12 cellular contexts compared by ENCODE assay signal in the genomic region with DNA sequence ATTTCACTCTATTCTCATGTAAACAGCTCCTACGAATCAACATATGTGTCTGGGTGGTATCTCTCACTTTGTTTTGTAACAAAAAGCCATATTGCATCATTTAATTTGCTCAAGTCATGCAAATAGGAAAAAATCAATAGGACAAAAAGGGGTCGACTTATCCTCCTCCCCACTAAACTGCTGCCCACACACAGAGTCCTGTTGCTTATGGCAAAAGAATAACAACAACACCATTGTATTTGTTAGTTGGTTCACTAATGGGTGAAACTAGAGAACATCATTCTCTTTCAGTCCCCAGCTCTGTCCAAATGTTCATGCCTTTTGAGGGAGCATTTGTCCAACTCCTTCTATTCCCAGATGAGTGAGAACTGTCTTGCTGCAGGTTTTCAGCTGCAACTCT. TPM values are rescaled to one million over a fixed set of nuclear protein-coding genes. Genes with fewer than 3 reads are reported as not detected.
DNase-seq lines count a peak whose midpoint lies in the region; ATAC-seq, FAIRE-seq and TF ChIP-seq lines count a peak whose summit lies in the region.
"Had no signal": no experiment of that assay in that cellular context is flagged by ENCODE, and none has a peak within 500 bp of the region (broad histone marks: within the 10 kb centered on the region; RNA-seq: fewer than 3 reads in every experiment).

No MANE protein-coding gene starts in this region.

- H3K9ac ChIP-seq in neuronal stem cell (ENCODE audit: low read depth, low read length, poor library complexity) (no peak overlapping the region), kidney (ENCODE audit: low read length in 2 of 2) (no peak overlapping the region)

- no peak for TF ChIP-seq CTCF in pancreas (IDR thresholded peaks at IDR 0.05)
- TF ChIP-seq CTCF in kidney (IDR thresholded peaks at IDR 0.05; ENCODE audit: borderline replicate concordance, extremely low read depth, insufficient read depth), result no peak

- H3K27me3 ChIP-seq in neuronal stem cell (ENCODE audit: control insufficient read depth in 3 of 3, insufficient read depth in 3 of 3, low read depth in 1 of 3, low read length in 3 of 3), result peaks cover 0 to 24% (median 0%) of the 10 kb centered on the region in 3 experiments
- no peaks in the 10 kb centered on the region for H3K27me3 ChIP-seq in pancreas

- H2BK12ac ChIP-seq in neuronal stem cell (ENCODE audit: low read length), result no peak overlapping the region

- ATAC-seq in pancreas, result no peak

- H3K9me3 ChIP-seq in neuronal stem cell (replicated peaks in 1 of 2; ENCODE audit: control insufficient read depth in 2 of 2, insufficient read depth in 1 of 2, low read depth in 1 of 2, low read length in 2 of 2), result peaks cover 0 to 1% of the 10 kb centered on the region in 2 donors
- H3K9me3 ChIP-seq in pancreas, result no peaks in the 10 kb centered on the region
- no peaks in the 10 kb centered on the region for H3K9me3 ChIP-seq in kidney (ENCODE audit: control insufficient read depth in 1 of 2, low read length in 2 of 2)
- H3K9me3 ChIP-seq: adrenal gland had no signal

- no peak overlapping the region for H2AK5ac ChIP-seq in neuronal stem cell (ENCODE audit: low read depth, low read length)

- H3K4me3 ChIP-seq in neuronal stem cell (ENCODE audit: low read length in 2 of 2) (peak overlapping the region in 1 of 2 donors; percentile 52), pancreas (no peak overlapping the region), kidney (ENCODE audit: low read length in 2 of 2) (no peak overlapping the region)

- H3K36me3 ChIP-seq in neuronal stem cell (replicated peaks in 1 of 2; ENCODE audit: control insufficient read depth in 2 of 2, insufficient read depth in 2 of 2, low read length in 2 of 2) (no peaks in the 10 kb centered on the region), pancreas (no peaks in the 10 kb centered on the region), kidney (ENCODE audit: control insufficient read depth in 1 of 2, insufficient read depth in 2 of 2, low read length in 2 of 2) (no peaks in the 10 kb centered on the region)
- H3K36me3 ChIP-seq: adrenal gland had no signal

- intact Hi-C loops in pancreas (cut with DNase I) (no loop called here), kidney (cut with DNase I) (no loop called here)

- no peak overlapping the region for H3K4me2 ChIP-seq in neuronal stem cell (ENCODE audit: insufficient read depth, low read length, poor library complexity, severe bottlenecking)

- FAIRE-seq in pancreas (lab: Jason Lieb, UNC) (no peak), kidney (lab: Jason Lieb, UNC) (no peak)
- FAIRE-seq: TTC549 had no signal

- no peak overlapping the region for H3K14ac ChIP-seq in neuronal stem cell (ENCODE audit: low read length)

- no peak overlapping the region for H4K91ac ChIP-seq in neuronal stem cell (ENCODE audit: low read depth, low read length, poor library complexity)

- H3K18ac ChIP-seq in neuronal stem cell (ENCODE audit: low read length), result no peak overlapping the region

- no peak overlapping the region for H2BK5ac ChIP-seq in neuronal stem cell (ENCODE audit: low read length)

- H3K4ac ChIP-seq in neuronal stem cell (ENCODE audit: low read length), result no peak overlapping the region

- no peak overlapping the region for H2BK15ac ChIP-seq in neuronal stem cell (ENCODE audit: low read length)

- DNase-seq in DMS114 treated with DMSO at 0.1 percent for 48 hours (lab: John Stamatoyannopoulos, UW; ENCODE audit: unreplicated experiment), result peak; percentile 39
- peak; percentile 56 for DNase-seq in OCI-M1 (lab: John Stamatoyannopoulos, UW)
- DNase-seq in globus pallidus (ENCODE audit: low spot score), result peak; percentile 84
- DNase-seq in neuronal stem cell (ENCODE audit: low spot score), result no peak
- DNase-seq in COLO668 (lab: John Stamatoyannopoulos, UW; ENCODE audit: unreplicated experiment), result no peak
- DNase-seq in pancreas, result no peak
- no peak for DNase-seq in G401 (ENCODE audit: low spot score)
- no peak for DNase-seq in kidney
- DNase-seq: adrenal gland; CD4-positive, alpha-beta memory T cell; effector CD8-positive, alpha-beta T cell had no signal

- no peak overlapping the region for H4K8ac ChIP-seq in neuronal stem cell (ENCODE audit: low read depth, low read length)

- peak overlapping the region; percentile 90 for H2AFZ ChIP-seq in neuronal stem cell (ENCODE audit: low read length)

- no peaks in the 10 kb centered on the region for H3K79me1 ChIP-seq in neuronal stem cell (ENCODE audit: low read depth, low read length)

- H2BK120ac ChIP-seq in neuronal stem cell (ENCODE audit: low read depth, low read length), result no peak overlapping the region

- no peak overlapping the region for H3K23ac ChIP-seq in neuronal stem cell (ENCODE audit: low read depth, low read length, poor library complexity)

- WGBS in neuronal stem cell (ENCODE audit: extremely low coverage in 2 of 2, insufficient read length in 2 of 2, insufficient replicate concordance in 1 of 2), 2 donors, result no CpG with 5 or more reads among the region's 2 CpGs
- WGBS in pancreas, 2 donors, result 25 to 30% methylated on average over 2 of the region's 2 CpGs

- in situ Hi-C loops in G401 (cut with HindIII; ENCODE audit: low sequenced_read_pairs), result no loop called here

- H3K4me1 ChIP-seq in neuronal stem cell (ENCODE audit: control insufficient read depth in 2 of 2, insufficient read depth in 1 of 2, low read depth in 1 of 2, low read length in 2 of 2) (peaks cover 8 to 22% of the 10 kb centered on the region in 2 donors), pancreas (peaks cover 0 to 3% (median 0%) of the 10 kb centered on the region in 3 donors), kidney (ENCODE audit: control insufficient read depth in 1 of 2, insufficient read depth in 1 of 2, low read depth in 1 of 2, low read length in 2 of 2) (peaks cover 3 to 7% of the 10 kb centered on the region in 2 donors)

- H3K27ac ChIP-seq in neuronal stem cell (replicated peaks; ENCODE audit: low read length) (no peak overlapping the region), pancreas (no peak overlapping the region), kidney (ENCODE audit: low read depth in 2 of 2, low read length in 2 of 2) (no peak overlapping the region)
- H3K27ac ChIP-seq: adrenal gland had no signal

RNA-seq across cellular contexts. Expression of gene HHIP, which starts 2.1 kb away (rescaled TPM):
- polyA plus RNA-seq in neuronal stem cell (2013, experiment 1 of 2), result 0.06 TPM
- 0.06 TPM for polyA plus RNA-seq in neuronal stem cell (2013, experiment 2 of 2)
- total RNA-seq in pancreas (10 to 100 TPM in 1 of 6 donors, 1 to 10 TPM in 2, under 1 TPM in 3; 0.12 to 25.3 (median 2.3) TPM), kidney (0.85 TPM)
- polyA plus RNA-seq in pancreas (under 1 TPM; 0.42 to 0.61 TPM), kidney (ENCODE audit: insufficient read depth, low read depth, low replicate concordance) (2.5 TPM)
- total RNA-seq in G401 (2014; rRNA removed; shearing (Covaris generic)), result 0.07 and 1.5 TPM in 2 replicates
- total RNA-seq: CD4-positive, alpha-beta memory T cell had no signal
- polyA plus RNA-seq: CD4-positive, alpha-beta memory T cell had no signal

Comparison
In these comparisons a context has a peak if more than half of its experiments do, and no peak if none do; other contexts are left out.
1. DNase-seq: peak in DMS114 treated with DMSO at 0.1 percent for 48 hours (single experiment), OCI-M1 (single experiment) and globus pallidus (single experiment); none in neuronal stem cell (single experiment), COLO668 (single experiment), pancreas (0 of 6), G401 (single experiment) and kidney (single experiment).